26 cellular contexts compared by ENCODE assay signal in genomic region chr1:150185481-150185880, GRCh38. TPM values are rescaled to one million over a fixed set of nuclear protein-coding genes. Genes with fewer than 3 reads are reported as not detected.
DNase-seq lines count a peak whose midpoint lies in the region; ATAC-seq, FAIRE-seq and TF ChIP-seq lines count a peak whose summit lies in the region.
"Had no signal": no experiment of that assay in that cellular context is flagged by ENCODE, and none has a peak within 500 bp of the region (broad histone marks: within the 10 kb centered on the region; RNA-seq: fewer than 3 reads in every experiment).

No MANE protein-coding gene starts in this region.

- H3K36me3 Mint-ChIP-seq in HFFc6 (ENCODE audit: low read depth) (no peaks in the 10 kb centered on the region), astrocyte (ENCODE audit: low read depth, unreplicated experiment) (no peaks in the 10 kb centered on the region)
- H3K36me3 Mint-ChIP-seq: CD8-positive, alpha-beta memory T cell had no signal

- H3K4ac ChIP-seq in mesenchymal stem cell (ENCODE audit: low read depth in 1 of 2, low read length in 2 of 2) = no peak overlapping the region

- no peak overlapping the region for H4K91ac ChIP-seq in mesenchymal stem cell (ENCODE audit: low read length)

- no peak overlapping the region for H3K18ac ChIP-seq in mesenchymal stem cell (ENCODE audit: low read depth in 1 of 2, low read length in 2 of 2)

- no peak overlapping the region for H2BK12ac ChIP-seq in mesenchymal stem cell (ENCODE audit: low read length in 2 of 2)

- no peak overlapping the region for H3K4me3 ChIP-seq in astrocyte (ENCODE audit: insufficient read depth, low read depth, low read length)
- H3K4me3 ChIP-seq in mesenchymal stem cell (ENCODE audit: insufficient read depth in 1 of 2, low read depth in 1 of 2, low read length in 2 of 2) = no peak overlapping the region

- peaks cover 30% of the 10 kb centered on the region for H3K4me1 Mint-ChIP-seq in HFFc6 (ENCODE audit: low read depth)
- peaks cover 16% of the 10 kb centered on the region for H3K4me1 Mint-ChIP-seq in astrocyte (ENCODE audit: low read depth, unreplicated experiment)

- H3K9ac ChIP-seq in astrocyte (ENCODE audit: low read length) (no peak overlapping the region), mesenchymal stem cell (ENCODE audit: low read length) (no peak overlapping the region)
- H3K9ac ChIP-seq: SK-N-SH had no signal

- H3K14ac ChIP-seq in mesenchymal stem cell (ENCODE audit: low read length in 2 of 2) = no peak overlapping the region

- no peaks in the 10 kb centered on the region for H3K9me3 ChIP-seq in astrocyte (ENCODE audit: insufficient read depth, low read depth, low read length)
- H3K9me3 ChIP-seq in mesenchymal stem cell (ENCODE audit: control insufficient read depth, low read length) = no peaks in the 10 kb centered on the region
- H3K9me3 ChIP-seq: SK-N-SH had no signal

- no peaks in the 10 kb centered on the region for H4K20me1 ChIP-seq in astrocyte (ENCODE audit: insufficient read depth, low read length)

- H3K27ac Mint-ChIP-seq in HFFc6 = peak overlapping the region; percentile 87
- H3K27ac Mint-ChIP-seq in astrocyte (ENCODE audit: unreplicated experiment) = peak overlapping the region; percentile 84
- H3K27ac Mint-ChIP-seq: B cell; CD8-positive, alpha-beta memory T cell; H9 had no signal

- no peaks in the 10 kb centered on the region for H3K79me1 ChIP-seq in mesenchymal stem cell (replicated peaks; ENCODE audit: low read length, poor library complexity, severe bottlenecking)

- H2AK5ac ChIP-seq in mesenchymal stem cell (ENCODE audit: low read length, severe bottlenecking) = no peak overlapping the region

- no peaks in the 10 kb centered on the region for H3K36me3 ChIP-seq in astrocyte (ENCODE audit: insufficient read depth, low read length)
- H3K36me3 ChIP-seq in mesenchymal stem cell (ENCODE audit: control insufficient read depth in 1 of 2, insufficient read depth in 2 of 2, low read depth in 1 of 2, low read length in 2 of 2) = no peaks in the 10 kb centered on the region

- no peak for DNase-seq in HFFc6
- DNase-seq in astrocyte (ENCODE audit: low read depth) = no peak
- DNase-seq in mesenchymal stem cell = no peak
- DNase-seq in GM03348 (ENCODE audit: low spot score) = no peak
- DNase-seq in NK-92 (lab: John Stamatoyannopoulos, UW; ENCODE audit: unreplicated experiment) = no peak
- DNase-seq: CD8-positive, alpha-beta memory T cell; DMS 273 treated with DMSO at 0.1 percent for 48 hours; DMS79; EL; GDM1; H9; NCI-H1048; NCI-H1417; NCI-H1694; NCI-H2081; NCI-H2227 treated with DMSO at 0.1 percent for 48 hours; NCI-H526 treated with DMSO at 0.1 percent for 48 hours; OCI-M1; SK-N-SH; SW 1271 had no signal

- no peak for FAIRE-seq in astrocyte (lab: Jason Lieb, UNC)
- FAIRE-seq: GM12891 had no signal

- no peak overlapping the region for H3K4me3 Mint-ChIP-seq in HFFc6
- H3K4me3 Mint-ChIP-seq in astrocyte (ENCODE audit: unreplicated experiment) = peak overlapping the region; percentile 20
- H3K4me3 Mint-ChIP-seq: H9 had no signal

- no peak overlapping the region for H4K8ac ChIP-seq in mesenchymal stem cell (ENCODE audit: low read length)

- ATAC-seq in GM18511 (IDR thresholded peaks at IDR 0.05; ENCODE audit: unreplicated experiment) = no peak
- no peak for ATAC-seq in GM21360 (IDR thresholded peaks at IDR 0.05; ENCODE audit: unreplicated experiment)

- no peak overlapping the region for H2BK5ac ChIP-seq in mesenchymal stem cell (ENCODE audit: low read depth, low read length, poor library complexity, severe bottlenecking)

- peak overlapping the region; percentile 19 for H2BK120ac ChIP-seq in mesenchymal stem cell (ENCODE audit: low read depth, low read length)

- no peak overlapping the region for H3K23ac ChIP-seq in mesenchymal stem cell (ENCODE audit: low read length in 2 of 2)

- H3K4me1 ChIP-seq in astrocyte (ENCODE audit: insufficient read depth, low read length) (peaks cover 17% of the 10 kb centered on the region), mesenchymal stem cell (ENCODE audit: control insufficient read depth, insufficient read depth, low read depth, low read length) (peaks cover 1% of the 10 kb centered on the region)

- H3K27ac ChIP-seq in astrocyte (ENCODE audit: low read depth, low read length) (peak overlapping the region; percentile 88), mesenchymal stem cell (ENCODE audit: low read length, poor library complexity, severe bottlenecking) (no peak overlapping the region)
- H3K27ac ChIP-seq: C4-2B had no signal

- WGBS in mesenchymal stem cell = 98% methylated on average over 5 of the region's 7 CpGs

- H2BK15ac ChIP-seq in mesenchymal stem cell (ENCODE audit: low read depth, poor library complexity, severe bottlenecking) = no peak overlapping the region

- H3K4me2 ChIP-seq in astrocyte (ENCODE audit: low read length) = peak overlapping the region; percentile 77
- no peak overlapping the region for H3K4me2 ChIP-seq in mesenchymal stem cell (ENCODE audit: low read length, poor library complexity, severe bottlenecking)
- H3K4me2 ChIP-seq: SK-N-SH had no signal

- H3K27me3 ChIP-seq in astrocyte (ENCODE audit: insufficient read depth, low read length) (no peaks in the 10 kb centered on the region), mesenchymal stem cell (ENCODE audit: control insufficient read depth in 1 of 2, insufficient read depth in 1 of 2, low read length in 2 of 2) (no peaks in the 10 kb centered on the region)

- no peaks in the 10 kb centered on the region; the same call in 1 of the 2 replicates for H3K27me3 Mint-ChIP-seq in HFFc6 (ENCODE audit: insufficient read depth)
- H3K27me3 Mint-ChIP-seq in astrocyte (ENCODE audit: low read depth, unreplicated experiment) = no peaks in the 10 kb centered on the region
- H3K27me3 Mint-ChIP-seq: B cell, IgD-negative memory B cell had no signal

- H2AFZ ChIP-seq in astrocyte (ENCODE audit: low read depth, low read length) = no peak overlapping the region
- H2AFZ ChIP-seq in mesenchymal stem cell (ENCODE audit: low read depth, low read length) = no peak overlapping the region

- no peaks in the 10 kb centered on the region for H3K79me2 ChIP-seq in astrocyte (ENCODE audit: insufficient read depth, low read length)

- TF ChIP-seq CTCF in HFFc6 (IDR thresholded peaks at IDR 0.05) (no peak), astrocyte (IDR thresholded peaks at IDR 0.05; ENCODE audit: insufficient read depth, low read depth, low read length) (no peak)

- H3K9me3 Mint-ChIP-seq in HFFc6 = no peaks in the 10 kb centered on the region
- H3K9me3 Mint-ChIP-seq in astrocyte (ENCODE audit: unreplicated experiment) = no peaks in the 10 kb centered on the region
- H3K9me3 Mint-ChIP-seq: CD8-positive, alpha-beta memory T cell; H9; IgD-negative memory B cell had no signal

RNA-seq across cellular contexts. Expression of gene PLEKHO1, which starts 35.8 kb away (rescaled TPM):
- 10 to 100 TPM; 30.9 to 36.7 (median 32.6) TPM for total RNA-seq in HFFc6 (2021; fragmentation: NEBNext Ultra II Directional; extraction: Animal tissue kit (Norgen Biotek cat#: 25700))
- 63.0 and 63.7 TPM in 2 replicates for total RNA-seq in astrocyte
- 73.2 TPM for polyA plus RNA-seq in mesenchymal stem cell (2013, experiment 1 of 2)
- polyA plus RNA-seq in mesenchymal stem cell (2013, experiment 2 of 2) = 70.2 TPM

RNA-seq across cellular contexts. Expression of gene ANP32E, which starts 50.4 kb away (rescaled TPM):
- total RNA-seq in HFFc6 (2021; fragmentation: NEBNext Ultra II Directional; extraction: Animal tissue kit (Norgen Biotek cat#: 25700)) = 10 to 100 TPM; 33.9 to 67.3 (median 62.4) TPM
- 45.2 and 48.9 TPM in 2 replicates for total RNA-seq in astrocyte
- polyA plus RNA-seq in mesenchymal stem cell (2013, experiment 1 of 2) = 24.6 TPM
- 28.0 TPM for polyA plus RNA-seq in mesenchymal stem cell (2013, experiment 2 of 2)
